29 cellular contexts compared by ENCODE assay signal in genomic region chr16:17237350-17237944, GRCh38.
DNase-seq lines count a peak whose midpoint lies in the region; ATAC-seq, FAIRE-seq and TF ChIP-seq lines count a peak whose summit lies in the region.
"Had no signal": no experiment of that assay in that cellular context is flagged by ENCODE, and none has a peak within 500 bp of the region (broad histone marks: within the 10 kb centered on the region; RNA-seq: fewer than 3 reads in every experiment).

No MANE protein-coding gene starts in this region.

- intact Hi-C loops in cardiac septum (cut with DNase I) (no loop called here), right cardiac atrium (cut with DNase I) (no loop called here)
- intact Hi-C loops in activated T-helper 1 cell treated with anti-CD3 and anti-CD28 coated beads, Interleukin-12 subunit alpha, Interleukin-12 subunit beta, Interleukin-2, Interleukin-4 antibody, amounts not matched to agents 30 ng/mL and 10 ng/mL and 1 ng/mL, durations not matched to agents 14 hours and 24 hours and 36 hours (cut with micrococcal nuclease): loop anchor here (5.0 to 10.0 kb wide), 3 partner anchors 70 to 373 kb away; no protein-coding TSS in a partner anchor

- H3K4me1 ChIP-seq in right cardiac atrium (ENCODE audit: control insufficient read depth, insufficient read depth, low read length) (no peaks in the 10 kb centered on the region), small intestine (ENCODE audit: control insufficient read depth in 2 of 2, insufficient read depth in 1 of 2, low read depth in 1 of 2, low read length in 1 of 2) (peaks cover 0 to 2% of the 10 kb centered on the region in 2 donors)
- H3K4me1 ChIP-seq: breast epithelium had no signal

- WGBS in right cardiac atrium: 67% methylated on average over 8 of the region's 8 CpGs
- 51 to 61% (median 61%) methylated on average over 8 of the region's 8 CpGs for WGBS in small intestine, 3 donors

- peaks cover 28% of the 10 kb centered on the region for H3K36me3 Mint-ChIP-seq in activated T-helper 1 cell treated with anti-CD3 and anti-CD28 coated beads, Interleukin-12 subunit alpha, Interleukin-12 subunit beta, Interleukin-2, Interleukin-4 antibody, amounts not matched to agents 30 ng/mL and 10 ng/mL and 1 ng/mL, durations not matched to agents 14 hours and 24 hours and 36 hours (ENCODE audit: low read depth)

- no peak overlapping the region for H3K4me3 ChIP-seq in right cardiac atrium (ENCODE audit: low read length)
- no peak overlapping the region for H3K4me3 ChIP-seq in small intestine (ENCODE audit: low read depth in 1 of 2, low read length in 2 of 2)
- H3K4me3 ChIP-seq: breast epithelium, ovary, SK-N-MC, spleen, thoracic aorta had no signal

- DNase-seq in cardiac septum (ENCODE audit: low spot score) (peak; percentile 57), right cardiac atrium (no peak), small intestine (peak; percentile 26), KG1 (lab: John Stamatoyannopoulos, UW) (no peak), NCI-H526 treated with DMSO at 0.1 percent for 48 hours (lab: John Stamatoyannopoulos, UW) (no peak)
- no peak for DNase-seq in activated T-helper 1 cell treated with anti-CD3 and anti-CD28 coated beads, Interleukin-12 subunit alpha, Interleukin-12 subunit beta, Interleukin-2, Interleukin-4 antibody, amounts not matched to agents 30 ng/mL and 10 ng/mL and 1 ng/mL, durations not matched to agents 14 hours and 24 hours and 36 hours (ENCODE audit: low spot score)
- DNase-seq: activated CD4-positive, alpha-beta T cell treated with anti-CD3 and anti-CD28 coated beads, Interleukin-2, amount 50 U/mL, for 1 hour; activated gamma-delta T cell treated with Interleukin-2 at 50 U/mL for 16 hours; activated T-cell treated with anti-CD3 and anti-CD28 coated beads for 4 hours; foreskin melanocyte; HCEC 1CT; mesendoderm; NCI-H1092 treated with DMSO at 0.1 percent for 48 hours; NCI-H1930; NCI-H69; ovary; retina; RPMI8226; spleen; stimulated activated CD4-positive, alpha-beta T cell treated with anti-CD3 and anti-CD28 coated beads, Interleukin-4, amount 100 ng/mL, for 1 hour had no signal

- no peak overlapping the region for H3K27ac ChIP-seq in right cardiac atrium (ENCODE audit: low read length)
- H3K27ac ChIP-seq in small intestine (ENCODE audit: low read depth in 1 of 2, low read length in 1 of 2): no peak overlapping the region
- H3K27ac ChIP-seq: breast epithelium, ovary, SK-N-MC, thoracic aorta had no signal

- H3K27ac Mint-ChIP-seq in activated T-helper 1 cell treated with anti-CD3 and anti-CD28 coated beads, Interleukin-12 subunit alpha, Interleukin-12 subunit beta, Interleukin-2, Interleukin-4 antibody, amounts not matched to agents 30 ng/mL and 10 ng/mL and 1 ng/mL, durations not matched to agents 14 hours and 24 hours and 36 hours: peak overlapping the region; percentile 1
- H3K27ac Mint-ChIP-seq: stimulated activated memory B cell treated with anti-CD40 and anti-IgM and Interleukin-4, amounts not matched to agents 10 μg/mL and 1 μg/mL and 100 μg/mL, for 72 hours had no signal

- H3K4me3 Mint-ChIP-seq in activated T-helper 1 cell treated with anti-CD3 and anti-CD28 coated beads, Interleukin-12 subunit alpha, Interleukin-12 subunit beta, Interleukin-2, Interleukin-4 antibody, amounts not matched to agents 30 ng/mL and 10 ng/mL and 1 ng/mL, durations not matched to agents 14 hours and 24 hours and 36 hours: no peak overlapping the region
- H3K4me3 Mint-ChIP-seq: stimulated activated memory B cell treated with anti-CD40 and anti-IgM and Interleukin-4, amounts not matched to agents 10 μg/mL and 1 μg/mL and 100 μg/mL, for 72 hours had no signal

- H3K9me3 Mint-ChIP-seq in activated T-helper 1 cell treated with anti-CD3 and anti-CD28 coated beads, Interleukin-12 subunit alpha, Interleukin-12 subunit beta, Interleukin-2, Interleukin-4 antibody, amounts not matched to agents 30 ng/mL and 10 ng/mL and 1 ng/mL, durations not matched to agents 14 hours and 24 hours and 36 hours: peaks cover 10% of the 10 kb centered on the region

- no peaks in the 10 kb centered on the region for H3K27me3 ChIP-seq in right cardiac atrium (ENCODE audit: control insufficient read depth, insufficient read depth)
- no peaks in the 10 kb centered on the region for H3K27me3 ChIP-seq in small intestine (ENCODE audit: control insufficient read depth in 2 of 2, insufficient read depth in 2 of 2, low read length in 2 of 2)
- H3K27me3 ChIP-seq: breast epithelium, ovary, spleen had no signal

- ATAC-seq in right cardiac atrium (no peak), GM21515 (IDR thresholded peaks at IDR 0.05; ENCODE audit: unreplicated experiment) (no peak)
- ATAC-seq: esophagus mucosa had no signal

- no peaks in the 10 kb centered on the region for H3K27me3 Mint-ChIP-seq in activated T-helper 1 cell treated with anti-CD3 and anti-CD28 coated beads, Interleukin-12 subunit alpha, Interleukin-12 subunit beta, Interleukin-2, Interleukin-4 antibody, amounts not matched to agents 30 ng/mL and 10 ng/mL and 1 ng/mL, durations not matched to agents 14 hours and 24 hours and 36 hours (ENCODE audit: insufficient read depth)
- H3K27me3 Mint-ChIP-seq: stimulated activated memory B cell treated with anti-CD40 and anti-IgM and Interleukin-4, amounts not matched to agents 10 μg/mL and 1 μg/mL and 100 μg/mL, for 72 hours had no signal

- H3K9me3 ChIP-seq in right cardiac atrium (ENCODE audit: control insufficient read depth, low read length): no peaks in the 10 kb centered on the region
- no peaks in the 10 kb centered on the region for H3K9me3 ChIP-seq in small intestine (ENCODE audit: control insufficient read depth, low read depth)
- H3K9me3 ChIP-seq: breast epithelium, ovary, spleen, thoracic aorta had no signal

- FAIRE-seq in small intestine (lab: Jason Lieb, UNC): no peak
- FAIRE-seq: colon, G401.6 had no signal

- peak; percentile 21 for TF ChIP-seq CTCF in GM12873 (IDR thresholded peaks at IDR 0.05; ENCODE audit: insufficient read depth, low read depth, low read length, missing control alignments)

- no peaks in the 10 kb centered on the region for H3K36me3 ChIP-seq in small intestine (ENCODE audit: control insufficient read depth in 2 of 2, insufficient read depth in 2 of 2, low read length in 2 of 2)
- H3K36me3 ChIP-seq: breast epithelium, ovary, thoracic aorta had no signal

- H3K4me1 Mint-ChIP-seq in activated T-helper 1 cell treated with anti-CD3 and anti-CD28 coated beads, Interleukin-12 subunit alpha, Interleukin-12 subunit beta, Interleukin-2, Interleukin-4 antibody, amounts not matched to agents 30 ng/mL and 10 ng/mL and 1 ng/mL, durations not matched to agents 14 hours and 24 hours and 36 hours (ENCODE audit: low read depth): peaks cover 29% of the 10 kb centered on the region

Comparison
In these comparisons a context has a peak if more than half of its experiments do, and no peak if none do; other contexts are left out.
1. DNase-seq: peak in cardiac septum (single experiment) and small intestine (single experiment); none in right cardiac atrium (0 of 3), activated T-helper 1 cell treated with anti-CD3 and anti-CD28 coated beads, Interleukin-12 subunit alpha, Interleukin-12 subunit beta, Interleukin-2, Interleukin-4 antibody, amounts not matched to agents 30 ng/mL and 10 ng/mL and 1 ng/mL, durations not matched to agents 14 hours and 24 hours and 36 hours (single experiment), KG1 (single experiment) and NCI-H526 treated with DMSO at 0.1 percent for 48 hours (single experiment).